20 cellular contexts compared by ENCODE assay signal in the genomic region with DNA sequence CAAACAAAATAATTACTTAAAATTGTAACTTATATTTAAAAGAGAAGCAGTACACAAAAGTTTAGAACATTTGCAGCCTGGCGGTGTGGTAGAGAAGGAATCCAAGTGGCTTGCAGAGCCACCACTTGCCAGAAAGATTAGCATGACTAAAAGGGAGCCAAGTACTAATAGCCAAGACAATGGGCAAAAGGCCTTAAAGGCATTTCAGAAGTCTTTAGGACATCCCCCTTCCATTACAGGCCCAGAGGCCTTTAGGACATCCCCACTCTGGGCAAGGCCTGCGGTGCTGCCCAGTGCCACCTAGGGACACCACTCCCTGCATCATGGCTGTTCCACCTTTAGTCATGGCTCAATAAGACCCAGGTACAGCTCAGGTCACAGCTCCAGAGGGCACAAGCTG. TPM values are rescaled to one million over a fixed set of nuclear protein-coding genes. Genes with fewer than 3 reads are reported as not detected.
DNase-seq lines count a peak whose midpoint lies in the region; ATAC-seq and TF ChIP-seq lines count a peak whose summit lies in the region.
"Had no signal": no experiment of that assay in that cellular context is flagged by ENCODE, and none has a peak within 500 bp of the region (broad histone marks: within the 10 kb centered on the region; RNA-seq: fewer than 3 reads in every experiment).

No MANE protein-coding gene starts in this region.

- no peaks in the 10 kb centered on the region for H3K79me2 ChIP-seq in GM23338 (replicated peaks; ENCODE audit: insufficient read depth)

- H3K9me3 Mint-ChIP-seq in GM23338 = peaks cover 24% of the 10 kb centered on the region

- peaks cover 6% of the 10 kb centered on the region for H3K27me3 Mint-ChIP-seq in GM23338 (ENCODE audit: insufficient read depth, low read depth, poor library complexity)
- H3K27me3 Mint-ChIP-seq: CD4-positive, CD25-positive, alpha-beta regulatory T cell had no signal

- 92 to 100% (median 94%) methylated on average over 2 of the region's 2 CpGs for WGBS in spleen, 5 donors

- no peak overlapping the region for H3K27ac ChIP-seq in GM23338 (ENCODE audit: low read depth)
- H3K27ac ChIP-seq in spleen = no peak overlapping the region
- H3K27ac ChIP-seq: BLaER1 treated with 17β-estradiol and CSF1 and Interleukin-3, amounts not matched to agents 10 nM and 100 nM; HL-60 had no signal

- peaks cover 31% of the 10 kb centered on the region for H3K9me2 ChIP-seq in GM23338 (ENCODE audit: insufficient read depth)

- ATAC-seq in GM23338 (peak; percentile 65), HG03469 (IDR thresholded peaks at IDR 0.05; ENCODE audit: unreplicated experiment) (no peak)
- ATAC-seq: GM12878, HCT116 had no signal

- no peak overlapping the region for H3K27ac Mint-ChIP-seq in GM23338
- H3K27ac Mint-ChIP-seq: CD4-positive, CD25-positive, alpha-beta regulatory T cell had no signal

- H3K4me1 ChIP-seq in GM23338 (ENCODE audit: insufficient read depth) = no peaks in the 10 kb centered on the region; the same call in 1 of the 2 replicates
- H3K4me1 ChIP-seq in NT2/D1 (ENCODE audit: insufficient read depth, insufficient read length) = peaks cover 10% of the 10 kb centered on the region
- no peaks in the 10 kb centered on the region for H3K4me1 ChIP-seq in spleen

- H3K36me3 ChIP-seq in GM23338 (ENCODE audit: insufficient read depth) = no peaks in the 10 kb centered on the region; the same call in 1 of the 2 replicates
- no peaks in the 10 kb centered on the region for H3K36me3 ChIP-seq in NT2/D1 (ENCODE audit: insufficient read depth, insufficient read length, low read length)
- no peaks in the 10 kb centered on the region for H3K36me3 ChIP-seq in spleen
- H3K36me3 ChIP-seq: BLaER1 treated with 17β-estradiol and CSF1 and Interleukin-3, amounts not matched to agents 10 nM and 100 nM had no signal

- peaks cover 35% of the 10 kb centered on the region for H3K36me3 Mint-ChIP-seq in GM23338 (ENCODE audit: low read depth)
- H3K36me3 Mint-ChIP-seq: CD4-positive, CD25-positive, alpha-beta regulatory T cell had no signal

- intact Hi-C loops in spleen (cut with DNase I; ENCODE audit: low total_unique reads) = no loop called here

- peak overlapping the region; percentile 44 for H3K4me2 ChIP-seq in GM23338

- H3K27me3 ChIP-seq in GM23338 (ENCODE audit: insufficient read depth) = no peaks in the 10 kb centered on the region
- no peaks in the 10 kb centered on the region for H3K27me3 ChIP-seq in NT2/D1 (ENCODE audit: insufficient read depth, insufficient read length)
- peaks cover 0 to 15% (median 0%) of the 10 kb centered on the region in 7 donors for H3K27me3 ChIP-seq in spleen (replicated peaks in 1 of 7)
- H3K27me3 ChIP-seq: BLaER1 treated with 17β-estradiol and CSF1 and Interleukin-3, amounts not matched to agents 10 nM and 100 nM had no signal

- TF ChIP-seq POLR2A in spleen (IDR thresholded peaks at IDR 0.05) = no peak

- H3K9ac ChIP-seq in NT2/D1 (ENCODE audit: insufficient read length, low read depth) = no peak overlapping the region
- H3K9ac ChIP-seq: BLaER1 treated with 17β-estradiol and CSF1 and Interleukin-3, amounts not matched to agents 10 nM and 100 nM had no signal

- no peak overlapping the region for H3K4me3 ChIP-seq in GM23338
- H3K4me3 ChIP-seq in NT2/D1 (ENCODE audit: insufficient read length, low read depth) = no peak overlapping the region
- H3K4me3 ChIP-seq in spleen = no peak overlapping the region
- H3K4me3 ChIP-seq: BLaER1 treated with 17β-estradiol and CSF1 and Interleukin-3, amounts not matched to agents 10 nM and 100 nM; GM12878 had no signal

- peaks cover 13% of the 10 kb centered on the region for H3K4me1 Mint-ChIP-seq in GM23338

- H4K20me1 ChIP-seq in GM23338 (replicated peaks; ENCODE audit: insufficient read depth) = no peaks in the 10 kb centered on the region
- H4K20me1 ChIP-seq: BLaER1 treated with 17β-estradiol and CSF1 and Interleukin-3, amounts not matched to agents 10 nM and 100 nM had no signal

- no peak overlapping the region for H3K4me3 Mint-ChIP-seq in GM23338
- H3K4me3 Mint-ChIP-seq: CD4-positive, CD25-positive, alpha-beta regulatory T cell had no signal

- H3F3A ChIP-seq in GM23338 (replicated peaks; ENCODE audit: low read depth) = no peaks in the 10 kb centered on the region

- H3K9me3 ChIP-seq in NT2/D1 (ENCODE audit: insufficient read depth, low read length) = peaks cover 20% of the 10 kb centered on the region; the same call in 1 of the 2 replicates
- H3K9me3 ChIP-seq in spleen = peaks cover 0 to 18% (median 2%) of the 10 kb centered on the region in 8 donors

- DNase-seq in GM23338 (ENCODE audit: low spot score) (peak; percentile 39), NT2/D1 (ENCODE audit: low read depth, low spot score) (peak; percentile 64), iPS DF 19.7 (ENCODE audit: low read depth, low spot score) (peak; percentile 12), spleen (peak; percentile 31), NCI-H510A treated with DMSO at 0.1 percent for 48 hours (lab: John Stamatoyannopoulos, UW) (no peak), NCI-H1436 (lab: John Stamatoyannopoulos, UW) (no peak)
- DNase-seq: ACHN; CD4-positive, CD25-positive, alpha-beta regulatory T cell; DMS 273 treated with DMSO at 0.1 percent for 48 hours; IMR-90; KBM-7 had no signal

- 0 out of 2 replicates have a peak overlapping the region, but pooled peaks have one; percentile 38 for H2AFZ ChIP-seq in GM23338

- TF ChIP-seq CTCF in GM23338 (conservative IDR thresholded peaks at IDR 0.05; ENCODE audit: low read depth in 2 of 2) = no peak
- no peak for TF ChIP-seq CTCF in spleen (IDR thresholded peaks at IDR 0.05 in 8 of 11, conservative IDR thresholded peaks at IDR 0.05 in 3 of 11)

TF ChIP-seq in GM23338, 12 proteins besides CTCF, POLR2A, EP300 and RAD21 (continues in another document):
- TF ChIP-seq POLR2AphosphoS5 (IDR thresholded peaks at IDR 0.05; ENCODE audit: low read depth) = no peak
- TF ChIP-seq, protein P1, sequence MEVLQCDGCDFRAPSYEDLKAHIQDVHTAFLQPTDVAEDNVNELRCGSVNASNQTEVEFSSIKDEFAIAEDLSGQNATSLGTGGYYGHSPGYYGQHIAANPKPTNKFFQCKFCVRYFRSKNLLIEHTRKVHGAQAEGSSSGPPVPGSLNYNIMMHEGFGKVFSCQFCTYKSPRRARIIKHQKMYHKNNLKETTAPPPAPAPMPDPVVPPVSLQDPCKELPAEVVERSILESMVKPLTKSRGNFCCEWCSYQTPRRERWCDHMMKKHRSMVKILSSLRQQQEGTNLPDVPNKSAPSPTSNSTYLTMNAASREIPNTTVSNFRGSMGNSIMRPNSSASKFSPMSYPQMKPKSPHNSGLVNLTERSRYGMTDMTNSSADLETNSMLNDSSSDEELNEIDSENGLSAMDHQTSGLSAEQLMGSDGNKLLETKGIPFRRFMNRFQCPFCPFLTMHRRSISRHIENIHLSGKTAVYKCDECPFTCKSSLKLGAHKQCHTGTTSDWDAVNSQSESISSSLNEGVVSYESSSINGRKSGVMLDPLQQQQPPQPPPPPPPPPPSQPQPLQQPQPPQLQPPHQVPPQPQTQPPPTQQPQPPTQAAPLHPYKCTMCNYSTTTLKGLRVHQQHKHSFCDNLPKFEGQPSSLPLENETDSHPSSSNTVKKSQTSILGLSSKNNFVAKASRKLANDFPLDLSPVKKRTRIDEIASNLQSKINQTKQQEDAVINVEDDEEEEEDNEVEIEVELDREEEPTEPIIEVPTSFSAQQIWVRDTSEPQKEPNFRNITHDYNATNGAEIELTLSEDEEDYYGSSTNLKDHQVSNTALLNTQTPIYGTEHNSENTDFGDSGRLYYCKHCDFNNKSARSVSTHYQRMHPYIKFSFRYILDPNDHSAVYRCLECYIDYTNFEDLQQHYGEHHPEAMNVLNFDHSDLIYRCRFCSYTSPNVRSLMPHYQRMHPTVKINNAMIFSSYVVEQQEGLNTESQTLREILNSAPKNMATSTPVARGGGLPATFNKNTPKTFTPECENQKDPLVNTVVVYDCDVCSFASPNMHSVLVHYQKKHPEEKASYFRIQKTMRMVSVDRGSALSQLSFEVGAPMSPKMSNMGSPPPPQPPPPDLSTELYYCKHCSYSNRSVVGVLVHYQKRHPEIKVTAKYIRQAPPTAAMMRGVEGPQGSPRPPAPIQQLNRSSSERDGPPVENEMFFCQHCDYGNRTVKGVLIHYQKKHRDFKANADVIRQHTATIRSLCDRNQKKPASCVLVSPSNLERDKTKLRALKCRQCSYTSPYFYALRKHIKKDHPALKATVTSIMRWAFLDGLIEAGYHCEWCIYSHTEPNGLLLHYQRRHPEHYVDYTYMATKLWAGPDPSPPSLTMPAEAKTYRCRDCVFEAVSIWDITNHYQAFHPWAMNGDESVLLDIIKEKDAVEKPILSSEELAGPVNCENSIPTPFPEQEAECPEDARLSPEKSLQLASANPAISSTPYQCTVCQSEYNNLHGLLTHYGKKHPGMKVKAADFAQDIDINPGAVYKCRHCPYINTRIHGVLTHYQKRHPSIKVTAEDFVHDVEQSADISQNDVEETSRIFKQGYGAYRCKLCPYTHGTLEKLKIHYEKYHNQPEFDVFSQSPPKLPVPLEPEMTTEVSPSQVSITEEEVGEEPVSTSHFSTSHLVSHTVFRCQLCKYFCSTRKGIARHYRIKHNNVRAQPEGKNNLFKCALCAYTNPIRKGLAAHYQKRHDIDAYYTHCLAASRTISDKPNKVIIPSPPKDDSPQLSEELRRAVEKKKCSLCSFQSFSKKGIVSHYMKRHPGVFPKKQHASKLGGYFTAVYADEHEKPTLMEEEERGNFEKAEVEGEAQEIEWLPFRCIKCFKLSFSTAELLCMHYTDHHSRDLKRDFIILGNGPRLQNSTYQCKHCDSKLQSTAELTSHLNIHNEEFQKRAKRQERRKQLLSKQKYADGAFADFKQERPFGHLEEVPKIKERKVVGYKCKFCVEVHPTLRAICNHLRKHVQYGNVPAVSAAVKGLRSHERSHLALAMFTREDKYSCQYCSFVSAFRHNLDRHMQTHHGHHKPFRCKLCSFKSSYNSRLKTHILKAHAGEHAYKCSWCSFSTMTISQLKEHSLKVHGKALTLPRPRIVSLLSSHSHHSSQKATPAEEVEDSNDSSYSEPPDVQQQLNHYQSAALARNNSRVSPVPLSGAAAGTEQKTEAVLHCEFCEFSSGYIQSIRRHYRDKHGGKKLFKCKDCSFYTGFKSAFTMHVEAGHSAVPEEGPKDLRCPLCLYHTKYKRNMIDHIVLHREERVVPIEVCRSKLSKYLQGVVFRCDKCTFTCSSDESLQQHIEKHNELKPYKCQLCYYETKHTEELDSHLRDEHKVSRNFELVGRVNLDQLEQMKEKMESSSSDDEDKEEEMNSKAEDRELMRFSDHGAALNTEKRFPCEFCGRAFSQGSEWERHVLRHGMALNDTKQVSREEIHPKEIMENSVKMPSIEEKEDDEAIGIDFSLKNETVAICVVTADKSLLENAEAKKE (CRISPR knock-in tag; IDR thresholded peaks at IDR 0.05) = no peak

RNA-seq across cellular contexts. Expression of a gene that starts 32.4 kb away (rescaled TPM):
- total RNA-seq in GM23338 (2014; rRNA removed; shearing (Covaris generic)) = not detected in 2 replicates
- polyA plus RNA-seq in GM23338 (2016; fragmentation: Nextera tagmentation; extraction: Ambion mirVana) (not detected in 2 replicates), spleen (not detected)
- total RNA-seq in spleen = not detected
- total RNA-seq: A172; CD4-positive, CD25-positive, alpha-beta regulatory T cell; Daoy; G401; GM12878; H4; IMR-90 had no signal
- polyA plus RNA-seq: CD4-positive, CD25-positive, alpha-beta regulatory T cell; GM12878; IMR-90 had no signal

RNA-seq across cellular contexts. Expression of a gene that starts 46.9 kb away (rescaled TPM):
- total RNA-seq in GM23338 (2014; rRNA removed; shearing (Covaris generic)) = not detected in 2 replicates
- polyA plus RNA-seq in GM23338 (2016; fragmentation: Nextera tagmentation; extraction: Ambion mirVana) = not detected in 2 replicates
- not detected for total RNA-seq in spleen
- not detected for polyA plus RNA-seq in spleen
- total RNA-seq: A172; CD4-positive, CD25-positive, alpha-beta regulatory T cell; Daoy; G401; GM12878; H4; IMR-90 had no signal
- polyA plus RNA-seq: CD4-positive, CD25-positive, alpha-beta regulatory T cell; GM12878; IMR-90 had no signal

RNA-seq across cellular contexts. Expression of a gene that starts 48.9 kb away (rescaled TPM):
- total RNA-seq in GM23338 (2014; rRNA removed; shearing (Covaris generic)) = 0.14 and 0.74 TPM in 2 replicates
- polyA plus RNA-seq in GM23338 (2016; fragmentation: Nextera tagmentation; extraction: Ambion mirVana) (not detected in 2 replicates), spleen (not detected)
- total RNA-seq in spleen = not detected
- total RNA-seq: A172; CD4-positive, CD25-positive, alpha-beta regulatory T cell; Daoy; G401; GM12878; H4; IMR-90 had no signal
- polyA plus RNA-seq: CD4-positive, CD25-positive, alpha-beta regulatory T cell; GM12878; IMR-90 had no signal

Comparison
In these comparisons a context has a peak if more than half of its experiments do, and no peak if none do; other contexts are left out.
1. DNase-seq: peak in GM23338 (single experiment), NT2/D1 (single experiment), iPS DF 19.7 (single experiment) and spleen (single experiment); none in NCI-H510A treated with DMSO at 0.1 percent for 48 hours (single experiment) and NCI-H1436 (single experiment).